In genomic region chr11:129280027-129280811, GRCh38 we compare ENCODE assay signal across 9 cellular contexts.
DNase-seq lines count a peak whose midpoint lies in the region; ATAC-seq and TF ChIP-seq lines count a peak whose summit lies in the region.
"Had no signal": no experiment of that assay in that cellular context is flagged by ENCODE, and none has a peak within 500 bp of the region (broad histone marks: within the 10 kb centered on the region; RNA-seq: fewer than 3 reads in every experiment).

No MANE protein-coding gene starts in this region.

- intact Hi-C loops in heart right ventricle (cut with DNase I) (loop anchor here in 1 of 10 donors (5.0 kb wide), 1 partner anchor 42 kb away; no protein-coding TSS in a partner anchor), Right ventricle myocardium superior (cut with DNase I) (no loop called here), activated B cell treated with CpG ODN at 0.5 μM for 24 hours (cut with micrococcal nuclease) (no loop called here)

- H3K4me1 Mint-ChIP-seq in activated B cell treated with CpG ODN at 0.5 μM for 24 hours (peaks cover 24% of the 10 kb centered on the region), progenitor cell of endocrine pancreas (ENCODE audit: low read depth) (peaks cover 54% of the 10 kb centered on the region)

- H3K4me3 Mint-ChIP-seq in activated B cell treated with CpG ODN at 0.5 μM for 24 hours = peak overlapping the region; percentile 79
- peak overlapping the region; percentile 74 for H3K4me3 Mint-ChIP-seq in progenitor cell of endocrine pancreas (ENCODE audit: low read depth)

- POLR2A ChIA-PET in activated B cell treated with CpG ODN at 0.5 μM for 24 hours (lab: Charles Lee) = no interaction called here

- H3K36me3 Mint-ChIP-seq in activated B cell treated with CpG ODN at 0.5 μM for 24 hours (ENCODE audit: low read depth) (no peaks in the 10 kb centered on the region), progenitor cell of endocrine pancreas (ENCODE audit: insufficient read depth) (no peaks in the 10 kb centered on the region)

- peaks cover 26% of the 10 kb centered on the region for H3K27me3 Mint-ChIP-seq in activated B cell treated with CpG ODN at 0.5 μM for 24 hours
- peaks cover 3% of the 10 kb centered on the region for H3K27me3 Mint-ChIP-seq in progenitor cell of endocrine pancreas

- no peak for TF ChIP-seq CTCF in heart right ventricle (IDR thresholded peaks at IDR 0.05)
- no peak for TF ChIP-seq CTCF in activated B cell treated with CpG ODN at 0.5 μM for 24 hours (IDR thresholded peaks at IDR 0.05)
- no peak for TF ChIP-seq CTCF in epithelial cell of proximal tubule (conservative IDR thresholded peaks at IDR 0.05; ENCODE audit: low read depth, low read length)
- TF ChIP-seq CTCF in progenitor cell of endocrine pancreas (IDR thresholded peaks at IDR 0.05; ENCODE audit: unreplicated experiment) = no peak

- peak overlapping the region in 9 of 10 donors; percentile 39 to 71 (median 60) for H3K4me3 ChIP-seq in heart right ventricle
- H3K4me3 ChIP-seq in epithelial cell of proximal tubule (ENCODE audit: low read depth, low read length) = peak overlapping the region; percentile 67

- H3K27me3 ChIP-seq in heart right ventricle = no peaks in the 10 kb centered on the region

- CTCF ChIA-PET in activated B cell treated with CpG ODN at 0.5 μM for 24 hours (lab: Charles Lee) = no interaction called here

- DNase-seq in heart right ventricle = no peak
- no peak for DNase-seq in Right ventricle myocardium superior
- DNase-seq in activated B cell treated with CpG ODN at 0.5 μM for 24 hours = no peak
- DNase-seq in epithelial cell of proximal tubule (ENCODE audit: low read depth) = no peak
- no peak for DNase-seq in progenitor cell of endocrine pancreas (ENCODE audit: low spot score, unreplicated experiment)
- no peak for DNase-seq in ecto neural progenitor cell (ENCODE audit: low spot score)
- DNase-seq in hepatic stellate cell (ENCODE audit: low spot score) = no peak

- H3K4me1 ChIP-seq in heart right ventricle = peaks cover 0 to 35% (median 18%) of the 10 kb centered on the region in 9 donors

- no peaks in the 10 kb centered on the region for H3K9me3 ChIP-seq in heart right ventricle

- WGBS in heart right ventricle, 2 donors = 56 to 58% methylated on average over 16 of the region's 16 CpGs

- ATAC-seq in heart right ventricle (no peak), Right ventricle myocardium superior (ENCODE audit: poor library complexity) (no peak), activated B cell treated with CpG ODN at 0.5 μM for 24 hours (ENCODE audit: low read depth) (no peak), HG03139 (IDR thresholded peaks at IDR 0.05; ENCODE audit: unreplicated experiment) (no peak)

- H3K9me3 Mint-ChIP-seq in activated B cell treated with CpG ODN at 0.5 μM for 24 hours (no peaks in the 10 kb centered on the region), progenitor cell of endocrine pancreas (ENCODE audit: low read depth) (no peaks in the 10 kb centered on the region)

- peak overlapping the region in 7 of 10 donors; percentile 1 to 61 (median 39) for H3K27ac ChIP-seq in heart right ventricle
- H3K27ac ChIP-seq: epithelial cell of prostate had no signal

- H3K27ac Mint-ChIP-seq in activated B cell treated with CpG ODN at 0.5 μM for 24 hours = peak overlapping the region; percentile 47
- H3K27ac Mint-ChIP-seq in progenitor cell of endocrine pancreas = peak overlapping the region; percentile 65

- no peaks in the 10 kb centered on the region for H3K36me3 ChIP-seq in heart right ventricle
